19 cellular contexts compared by ENCODE assay signal in genomic region chr15:63449711-63450110, GRCh38. TPM values are rescaled to one million over a fixed set of nuclear protein-coding genes. Genes with fewer than 3 reads are reported as not detected.
A peak's percentile ranks its signal among the peaks of the same experiment; 100 is the strongest.
DNase-seq lines count a peak whose midpoint lies in the region; ATAC-seq and TF ChIP-seq lines count a peak whose summit lies in the region.
"Had no signal": no experiment of that assay in that cellular context is flagged by ENCODE, and none has a peak within 500 bp of the region (broad histone marks: within the 10 kb centered on the region; RNA-seq: fewer than 3 reads in every experiment).

No MANE protein-coding gene starts in this region.

- H3K36me3 ChIP-seq in GM23338 (ENCODE audit: insufficient read depth): no peaks in the 10 kb centered on the region
- H3K36me3 ChIP-seq in Panc1 (ENCODE audit: control insufficient read depth, insufficient read depth, low read length): no peaks in the 10 kb centered on the region
- H3K36me3 ChIP-seq: adrenal gland, thoracic aorta had no signal

- H3F3A ChIP-seq in GM23338 (replicated peaks; ENCODE audit: low read depth): no peaks in the 10 kb centered on the region

- no peaks in the 10 kb centered on the region for H3K79me2 ChIP-seq in GM23338 (replicated peaks; ENCODE audit: insufficient read depth)

- peaks cover 3% of the 10 kb centered on the region for H3K27me3 Mint-ChIP-seq in GM23338 (ENCODE audit: insufficient read depth, low read depth, poor library complexity)
- H3K27me3 Mint-ChIP-seq in progenitor cell of endocrine pancreas: no peaks in the 10 kb centered on the region
- H3K27me3 Mint-ChIP-seq: activated CD8-positive, alpha-beta T cell treated with anti-CD3 and anti-CD28 coated beads for 36 hours; CD4-positive, alpha-beta T cell; central memory CD8-positive, alpha-beta T cell; effector memory CD8-positive, alpha-beta T cell had no signal

- H3K4me2 ChIP-seq in GM23338: peak overlapping the region; percentile 63; the same call in 1 of the 2 replicates

- peak overlapping the region; percentile 94 for H2AFZ ChIP-seq in GM23338

- intact Hi-C loops in Panc1 (cut with micrococcal nuclease; ENCODE audit: unreplicated experiment): no loop called here

- ATAC-seq in GM23338 (peak; percentile 88), Panc1 (0 out of 2 replicates have a peak, but pooled peaks have one; percentile 43), HG02981 (IDR thresholded peaks at IDR 0.05; ENCODE audit: unreplicated experiment) (no peak)
- ATAC-seq: activated CD8-positive, alpha-beta T cell treated with anti-CD3 and anti-CD28 coated beads for 36 hours; effector memory CD8-positive, alpha-beta T cell; right cardiac atrium had no signal

- peak; percentile 61 for DNase-seq in GM23338 (ENCODE audit: low spot score)
- no peak for DNase-seq in Panc1 (ENCODE audit: low read depth, low spot score)
- peak; percentile 70 for DNase-seq in iPS-NIHi7 (ENCODE audit: extremely low spot score)
- DNase-seq in progenitor cell of endocrine pancreas (ENCODE audit: low spot score, unreplicated experiment): no peak
- DNase-seq in NOMO-1 treated with DMSO at 0.1 percent for 48 hours (lab: John Stamatoyannopoulos, UW; ENCODE audit: unreplicated experiment): no peak
- DNase-seq in NK-92 treated with Interleukin-12 subunit alpha and Interleukin-12 subunit beta, amount 100 ng/mL, for 24 hours (lab: John Stamatoyannopoulos, UW): no peak
- DNase-seq: activated CD8-positive, alpha-beta T cell treated with anti-CD3 and anti-CD28 coated beads for 36 hours; adrenal gland; CD4-positive, alpha-beta T cell; effector memory CD8-positive, alpha-beta T cell; HCEC 1CT; KBM-7; NCI-H1417; nephron progenitor cell; right cardiac atrium had no signal

- H3K9me3 Mint-ChIP-seq in GM23338: no peaks in the 10 kb centered on the region
- no peaks in the 10 kb centered on the region for H3K9me3 Mint-ChIP-seq in progenitor cell of endocrine pancreas (ENCODE audit: low read depth)
- H3K9me3 Mint-ChIP-seq: activated CD8-positive, alpha-beta T cell treated with anti-CD3 and anti-CD28 coated beads for 36 hours; activated T-helper 1 cell treated with anti-CD3 and anti-CD28 coated beads, Interleukin-12 subunit alpha, Interleukin-12 subunit beta, Interleukin-2, Interleukin-4 antibody, amounts not matched to agents 30 ng/mL and 10 ng/mL and 1 ng/mL, durations not matched to agents 14 hours and 24 hours and 36 hours; CD4-positive, alpha-beta T cell; central memory CD8-positive, alpha-beta T cell; effector memory CD8-positive, alpha-beta T cell; nephron progenitor cell had no signal

- H3K4me1 ChIP-seq in GM23338 (ENCODE audit: insufficient read depth) (peaks cover 24% of the 10 kb centered on the region), Panc1 (ENCODE audit: control insufficient read depth, insufficient read depth, low read length) (no peaks in the 10 kb centered on the region)
- H3K4me1 ChIP-seq: adrenal gland had no signal

- H3K27ac ChIP-seq in GM23338 (ENCODE audit: low read depth) (no peak overlapping the region), Panc1 (ENCODE audit: low read length) (no peak overlapping the region)
- H3K27ac ChIP-seq: adrenal gland, thoracic aorta had no signal

- H3K4me3 Mint-ChIP-seq in GM23338 (no peak overlapping the region), progenitor cell of endocrine pancreas (ENCODE audit: low read depth) (no peak overlapping the region)
- H3K4me3 Mint-ChIP-seq: activated CD8-positive, alpha-beta T cell treated with anti-CD3 and anti-CD28 coated beads for 36 hours; activated T-helper 1 cell treated with anti-CD3 and anti-CD28 coated beads, Interleukin-12 subunit alpha, Interleukin-12 subunit beta, Interleukin-2, Interleukin-4 antibody, amounts not matched to agents 30 ng/mL and 10 ng/mL and 1 ng/mL, durations not matched to agents 14 hours and 24 hours and 36 hours; CD4-positive, alpha-beta T cell; central memory CD8-positive, alpha-beta T cell; effector memory CD8-positive, alpha-beta T cell; nephron progenitor cell had no signal

- POLR2A ChIA-PET in Panc1 (lab: Charles Lee): interaction anchor here (0.6 kb wide), 1 partner anchor 294 kb away, joined by 9 read pairs; no protein-coding TSS in a partner anchor

- in situ Hi-C loops in Panc1 (cut with HindIII; ENCODE audit: low pct_unique_long_range_greater_than_20kb, low sequenced_read_pairs): no loop called here

- H3K36me3 Mint-ChIP-seq in GM23338 (ENCODE audit: low read depth) (no peaks in the 10 kb centered on the region), progenitor cell of endocrine pancreas (ENCODE audit: insufficient read depth) (no peaks in the 10 kb centered on the region)

- peaks cover 25% of the 10 kb centered on the region for H3K4me1 Mint-ChIP-seq in GM23338
- peaks cover 18% of the 10 kb centered on the region for H3K4me1 Mint-ChIP-seq in progenitor cell of endocrine pancreas (ENCODE audit: low read depth)
- H3K4me1 Mint-ChIP-seq: central memory CD8-positive, alpha-beta T cell had no signal

- no TSS peak for BruUV-seq in Panc1 (replicated peaks; lab: Mats Ljungman, UMichigan)

- CTCF ChIA-PET in Panc1 (lab: Charles Lee): no interaction called here

- no peaks in the 10 kb centered on the region for H4K20me1 ChIP-seq in GM23338 (replicated peaks; ENCODE audit: insufficient read depth)

- no peak overlapping the region for H3K4me3 ChIP-seq in GM23338
- H3K4me3 ChIP-seq in Panc1 (ENCODE audit: low read depth in 2 of 2, low read length in 2 of 2): no peak overlapping the region
- H3K4me3 ChIP-seq: adrenal gland, thoracic aorta had no signal

- H3K27me3 ChIP-seq in GM23338 (ENCODE audit: insufficient read depth) (no peaks in the 10 kb centered on the region), Panc1 (ENCODE audit: control insufficient read depth, insufficient read depth, low read length) (no peaks in the 10 kb centered on the region)
- H3K27me3 ChIP-seq: adrenal gland had no signal

- H3K9me2 ChIP-seq in GM23338 (ENCODE audit: insufficient read depth): no peaks in the 10 kb centered on the region

- TF ChIP-seq CTCF in GM23338 (conservative IDR thresholded peaks at IDR 0.05; ENCODE audit: low read depth in 2 of 2) (no peak), Panc1 (IDR thresholded peaks at IDR 0.05) (no peak), progenitor cell of endocrine pancreas (IDR thresholded peaks at IDR 0.05; ENCODE audit: unreplicated experiment) (no peak)

- no peaks in the 10 kb centered on the region for H3K9me3 ChIP-seq in Panc1 (ENCODE audit: control insufficient read depth, insufficient read depth, low read depth, low read length)
- H3K9me3 ChIP-seq: adrenal gland, thoracic aorta had no signal

- peak overlapping the region; percentile 70; the same call in 1 of the 2 replicates for H3K27ac Mint-ChIP-seq in GM23338
- peak overlapping the region; percentile 45 for H3K27ac Mint-ChIP-seq in progenitor cell of endocrine pancreas
- H3K27ac Mint-ChIP-seq: activated CD8-positive, alpha-beta T cell treated with anti-CD3 and anti-CD28 coated beads for 36 hours; activated T-helper 1 cell treated with anti-CD3 and anti-CD28 coated beads, Interleukin-12 subunit alpha, Interleukin-12 subunit beta, Interleukin-2, Interleukin-4 antibody, amounts not matched to agents 30 ng/mL and 10 ng/mL and 1 ng/mL, durations not matched to agents 14 hours and 24 hours and 36 hours; CD4-positive, alpha-beta T cell; effector memory CD8-positive, alpha-beta T cell; nephron progenitor cell had no signal

TF ChIP-seq in GM23338, 12 proteins besides CTCF, POLR2A, EP300 and RAD21 (continues in another document):
- TF ChIP-seq JUNB (IDR thresholded peaks at IDR 0.05; ENCODE audit: unreplicated experiment): no peak

RNA-seq across cellular contexts. Expression of gene USP3, which starts 54.7 kb away (rescaled TPM):
- total RNA-seq in GM23338 (2014; rRNA removed; shearing (Covaris generic)): 9.7 and 22.5 TPM in 2 replicates
- 7.6 and 9.9 TPM in 2 replicates for polyA plus RNA-seq in GM23338 (2016; fragmentation: Nextera tagmentation; extraction: Ambion mirVana)
- 51.4 TPM for total RNA-seq in Panc1 (2021; ENCODE audit: unreplicated experiment)
- polyA plus RNA-seq in Panc1 (2012; ENCODE audit: insufficient read length): 28.8 TPM
- 77.0 and 81.2 TPM in 2 replicates for total RNA-seq in progenitor cell of endocrine pancreas

Comparison
In these comparisons a context has a peak if more than half of its experiments do, and no peak if none do; other contexts are left out.
1. DNase-seq: peak in GM23338 (single experiment) and iPS-NIHi7 (single experiment); none in Panc1 (single experiment), progenitor cell of endocrine pancreas (single experiment), NOMO-1 treated with DMSO at 0.1 percent for 48 hours (single experiment) and NK-92 treated with Interleukin-12 subunit alpha and Interleukin-12 subunit beta, amount 100 ng/mL, for 24 hours (single experiment).